ENCODE assay signal across 19 cellular contexts in genomic region chr2:119546446-119546765, GRCh38. TPM values are rescaled to one million over a fixed set of nuclear protein-coding genes. Genes with fewer than 3 reads are reported as not detected.
DNase-seq lines count a peak whose midpoint lies in the region; ATAC-seq and TF ChIP-seq lines count a peak whose summit lies in the region.
"Had no signal": no experiment of that assay in that cellular context is flagged by ENCODE, and none has a peak within 500 bp of the region (broad histone marks: within the 10 kb centered on the region; RNA-seq: fewer than 3 reads in every experiment).

No MANE protein-coding gene starts in this region.

- no peaks in the 10 kb centered on the region for H3K9me3 Mint-ChIP-seq in nephron

- H3K4me1 ChIP-seq in cardiac muscle cell (ENCODE audit: low read depth): peaks cover 36% of the 10 kb centered on the region
- peaks cover 22% of the 10 kb centered on the region for H3K4me1 ChIP-seq in hepatocyte (ENCODE audit: insufficient read depth)
- peaks cover 20% of the 10 kb centered on the region for H3K4me1 ChIP-seq in upper lobe of right lung

- peak overlapping the region; percentile 24 for H3K4me2 ChIP-seq in hepatocyte

- WGBS in hepatocyte (ENCODE audit: low lambda C conversion rate, missing lambda C conversion rate): 44% methylated on average over 1 of the region's 1 CpG

- H3K4me3 ChIP-seq in cardiac muscle cell (no peak overlapping the region), hepatocyte (no peak overlapping the region), upper lobe of right lung (no peak overlapping the region), brain microvascular endothelial cell (ENCODE audit: low read depth, low read length) (no peak overlapping the region)

- H3K9me3 ChIP-seq in cardiac muscle cell (ENCODE audit: low read depth): no peaks in the 10 kb centered on the region
- no peaks in the 10 kb centered on the region for H3K9me3 ChIP-seq in hepatocyte (ENCODE audit: low read depth)
- H3K9me3 ChIP-seq in upper lobe of right lung: no peaks in the 10 kb centered on the region

- H3K9me2 ChIP-seq in hepatocyte (replicated peaks; ENCODE audit: insufficient read depth): no peaks in the 10 kb centered on the region

- ATAC-seq in Right ventricle myocardium inferior (no peak), upper lobe of right lung (no peak), GM18517 (IDR thresholded peaks at IDR 0.05; ENCODE audit: unreplicated experiment) (no peak)
- ATAC-seq: HepG2 had no signal

- H3K36me3 ChIP-seq in cardiac muscle cell (no peaks in the 10 kb centered on the region), hepatocyte (replicated peaks; ENCODE audit: insufficient read depth, low read depth) (no peaks in the 10 kb centered on the region), upper lobe of right lung (no peaks in the 10 kb centered on the region), brain microvascular endothelial cell (replicated peaks) (no peaks in the 10 kb centered on the region)

- in situ Hi-C loops in brain microvascular endothelial cell (cut with HindIII; ENCODE audit: low pct_ligation_motif_present, low sequenced_read_pairs): no loop called here

- peaks cover 29% of the 10 kb centered on the region for H3K4me1 Mint-ChIP-seq in nephron

- no peak for TF ChIP-seq CTCF in cardiac muscle cell (IDR thresholded peaks at IDR 0.05; ENCODE audit: low read depth, low read length)
- TF ChIP-seq CTCF in hepatocyte (IDR thresholded peaks at IDR 0.05; ENCODE audit: poor library complexity): no peak
- TF ChIP-seq CTCF in nephron (IDR thresholded peaks at IDR 0.05; ENCODE audit: unreplicated experiment in 3 of 3): no peak
- TF ChIP-seq CTCF in upper lobe of right lung (IDR thresholded peaks at IDR 0.05): no peak
- no peak for TF ChIP-seq CTCF in brain microvascular endothelial cell (IDR thresholded peaks at IDR 0.05; ENCODE audit: low read depth, low read length, missing control alignments)

- H3K79me2 ChIP-seq in hepatocyte: no peaks in the 10 kb centered on the region

- peak overlapping the region; percentile 60 to 84 (median 63) for H3K4me3 Mint-ChIP-seq in nephron

- H2AFZ ChIP-seq in hepatocyte: no peak overlapping the region

- H3K27me3 Mint-ChIP-seq in nephron (ENCODE audit: low read depth): no peaks in the 10 kb centered on the region

- H3K36me3 Mint-ChIP-seq in nephron (ENCODE audit: low read depth): peaks cover 10% of the 10 kb centered on the region

- DNase-seq in cardiac muscle cell (ENCODE audit: low read depth in 1 of 2, low spot score in 1 of 2): peak; percentile 27 to 47
- no peak for DNase-seq in Right ventricle myocardium inferior (ENCODE audit: missing footprints)
- DNase-seq in hepatocyte (ENCODE audit: low spot score): no peak
- no peak for DNase-seq in upper lobe of right lung
- no peak for DNase-seq in brain microvascular endothelial cell
- DNase-seq in hepatic stellate cell (ENCODE audit: low spot score): no peak
- DNase-seq: AML-193, KG1, NCI-H1105 treated with DMSO at 0.1 percent for 48 hours, NCI-H1694 treated with DMSO at 0.1 percent for 48 hours, SHP77 treated with DMSO at 0.1 percent for 48 hours had no signal

- no peaks in the 10 kb centered on the region for H4K20me1 ChIP-seq in hepatocyte (ENCODE audit: insufficient read depth, poor library complexity, severe bottlenecking)

- peak overlapping the region; percentile 76 to 98 (median 92) for H3K27ac Mint-ChIP-seq in nephron

- intact Hi-C loops in Right ventricle myocardium inferior (cut with DNase I): no loop called here
- intact Hi-C loops in upper lobe of right lung (cut with DNase I): no loop called here

- H3K27ac ChIP-seq in cardiac muscle cell: peak overlapping the region; percentile 42
- peak overlapping the region; percentile 86 for H3K27ac ChIP-seq in hepatocyte
- peak overlapping the region; percentile 90 for H3K27ac ChIP-seq in upper lobe of right lung
- H3K27ac ChIP-seq in brain microvascular endothelial cell: no peak overlapping the region
- H3K27ac ChIP-seq: 22Rv1, C4-2B had no signal

- no peaks in the 10 kb centered on the region for H3K27me3 ChIP-seq in cardiac muscle cell
- no peaks in the 10 kb centered on the region for H3K27me3 ChIP-seq in hepatocyte
- no peaks in the 10 kb centered on the region for H3K27me3 ChIP-seq in upper lobe of right lung
- H3K27me3 ChIP-seq in brain microvascular endothelial cell (replicated peaks): peaks cover 6% of the 10 kb centered on the region

RNA-seq across cellular contexts. Expression of gene CFAP221, which starts 2.2 kb away (rescaled TPM):
- total RNA-seq in cardiac muscle cell (11.0 and 12.9 TPM in 2 replicates), Right ventricle myocardium inferior (0.51 TPM), hepatocyte (3.4 and 8.1 TPM in 2 replicates), upper lobe of right lung (26.3 TPM)
- polyA plus RNA-seq in cardiac muscle cell (13.6 and 20.1 TPM in 2 replicates), hepatocyte (3.3 and 3.5 TPM in 2 replicates)
- total RNA-seq: HepG2, NCI-H460, RPMI7951 had no signal
- polyA plus RNA-seq: HepG2 had no signal

RNA-seq across cellular contexts. Expression of gene SCTR, which starts 22.1 kb away (rescaled TPM):
- 0.07 and 0.09 TPM in 2 replicates for total RNA-seq in cardiac muscle cell
- 0.81 TPM in 1 of 2 replicates, not detected in the other for polyA plus RNA-seq in cardiac muscle cell
- total RNA-seq in Right ventricle myocardium inferior: 0.41 TPM
- total RNA-seq in hepatocyte: 1.7 and 2.4 TPM in 2 replicates
- polyA plus RNA-seq in hepatocyte: 4.3 and 4.9 TPM in 2 replicates
- total RNA-seq in upper lobe of right lung: 21.0 TPM
- total RNA-seq: H4, HepG2, NCI-H460, RPMI7951 had no signal
- polyA plus RNA-seq: HepG2 had no signal

Comparison
In these comparisons a context has a peak if more than half of its experiments do, and no peak if none do; other contexts are left out.
1. DNase-seq: peak in cardiac muscle cell (2 of 2); none in Right ventricle myocardium inferior (single experiment), hepatocyte (single experiment), upper lobe of right lung (single experiment), brain microvascular endothelial cell (single experiment) and hepatic stellate cell (single experiment).